Comparison of ENCODE assay signal across 20 cellular contexts in the genomic region with DNA sequence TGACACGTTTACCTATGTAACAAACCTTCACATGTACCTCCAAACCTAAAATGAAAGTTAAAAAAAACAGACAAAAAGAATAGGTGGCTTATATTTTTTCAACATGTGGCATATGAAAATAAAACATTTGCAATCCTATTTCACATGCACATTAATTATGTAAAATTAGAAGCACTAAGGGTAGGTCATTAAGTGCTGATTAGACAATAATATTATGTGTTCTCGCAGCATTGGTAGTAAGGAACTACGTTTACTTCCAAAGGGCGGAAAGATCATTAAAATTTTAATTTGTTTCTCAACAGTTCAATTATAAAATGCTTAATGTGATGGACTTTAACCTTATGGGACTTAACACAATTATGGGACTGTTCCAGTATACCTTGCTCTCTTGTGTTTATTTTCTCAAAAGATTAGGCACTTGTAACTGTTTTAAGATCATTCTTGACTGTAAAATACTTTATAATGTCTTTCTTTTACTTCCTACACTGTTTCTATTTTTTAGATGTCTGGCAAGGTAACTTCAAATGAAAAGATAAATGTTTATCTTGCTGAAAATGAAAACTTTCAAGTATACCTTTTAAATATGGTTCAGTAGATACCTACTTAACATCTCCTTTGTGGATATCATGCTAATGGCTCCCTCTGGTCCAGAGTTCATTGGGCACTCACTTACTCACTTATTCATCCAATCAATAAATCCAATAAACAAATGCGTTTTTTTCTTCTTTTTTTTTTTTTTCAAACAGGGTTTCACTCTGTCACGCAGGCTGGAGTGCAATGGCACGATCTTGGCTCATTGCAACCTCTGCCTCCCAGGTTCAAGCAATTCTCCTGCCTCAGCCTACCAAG.
DNase-seq lines count a peak whose midpoint lies in the region; ATAC-seq and TF ChIP-seq lines count a peak whose summit lies in the region.
"Had no signal": no experiment of that assay in that cellular context is flagged by ENCODE, and none has a peak within 500 bp of the region (broad histone marks: within the 10 kb centered on the region; RNA-seq: fewer than 3 reads in every experiment).

No MANE protein-coding gene starts in this region.

- H3K4ac ChIP-seq in IMR-90 (ENCODE audit: low read depth, low read length): no peak overlapping the region

- no peak overlapping the region for H2BK5ac ChIP-seq in IMR-90 (ENCODE audit: low read depth, low read length, poor library complexity, severe bottlenecking)

- POLR2A ChIA-PET in IMR-90 (lab: Charles Lee; ENCODE audit: unreplicated experiment): no interaction called here

- H4K20me1 ChIP-seq in IMR-90 (ENCODE audit: insufficient read depth, low read length): no peaks in the 10 kb centered on the region
- H4K20me1 ChIP-seq in MM.1S (ENCODE audit: insufficient read depth, low read length): no peaks in the 10 kb centered on the region

- H2AK9ac ChIP-seq in IMR-90 (replicated peaks; ENCODE audit: low read depth, low read length, poor library complexity): no peak overlapping the region

- intact Hi-C loops in IMR-90 (cut with micrococcal nuclease): no loop called here
- intact Hi-C loops in mucosa of descending colon (cut with DNase I, micrococcal nuclease): no loop called here

- no peaks in the 10 kb centered on the region for H3F3A ChIP-seq in MM.1S (ENCODE audit: insufficient read depth, low read length)

- H3K9me3 ChIP-seq in IMR-90 (ENCODE audit: control insufficient read depth, insufficient read depth, low read length) (peaks cover 6% of the 10 kb centered on the region; the same call in 1 of the 2 replicates), mucosa of descending colon (no peaks in the 10 kb centered on the region), MM.1S (replicated peaks; ENCODE audit: insufficient read depth, low read length) (no peaks in the 10 kb centered on the region)
- H3K9me3 ChIP-seq: BE2C had no signal

- no peak overlapping the region for H3K23ac ChIP-seq in IMR-90 (ENCODE audit: low read depth, low read length)

- no peak overlapping the region for H4K8ac ChIP-seq in IMR-90 (ENCODE audit: low read depth in 2 of 2, low read length in 2 of 2)

- no peak overlapping the region for H3K56ac ChIP-seq in IMR-90 (ENCODE audit: extremely low read depth, insufficient read depth, low read length)

- no peaks in the 10 kb centered on the region for H3K9me1 ChIP-seq in IMR-90 (ENCODE audit: insufficient read depth, low read length)

- H3K14ac ChIP-seq in IMR-90 (replicated peaks; ENCODE audit: low read depth, low read length): no peak overlapping the region

- H2BK20ac ChIP-seq in IMR-90 (ENCODE audit: low read depth, low read length): no peak overlapping the region

- no peak for TF ChIP-seq POLR2A in IMR-90 (IDR thresholded peaks at IDR 0.05; ENCODE audit: low read depth, low read length)

- H3K4me2 ChIP-seq in IMR-90 (ENCODE audit: low read depth, low read length): no peak overlapping the region
- H3K4me2 ChIP-seq in MM.1S (ENCODE audit: low read depth, low read length): no peak overlapping the region

- H3K27ac ChIP-seq in 22Rv1: 0 out of 2 replicates have a peak overlapping the region, but pooled peaks have one; percentile 3
- H3K27ac ChIP-seq in IMR-90 (ENCODE audit: insufficient read depth, low read length): no peak overlapping the region
- H3K27ac ChIP-seq in MM.1S (ENCODE audit: low read length): no peak overlapping the region

- no peaks in the 10 kb centered on the region for H3K79me2 ChIP-seq in MM.1S (ENCODE audit: low read length)

- dilution Hi-C loops in IMR-90 (cut with HindIII; ENCODE audit: low sequenced_read_pairs, unreplicated experiment): no loop called here

- no peak overlapping the region for H3K4me3 ChIP-seq in IMR-90 (ENCODE audit: insufficient read depth, low read depth, low read length)
- no peak overlapping the region for H3K4me3 ChIP-seq in mucosa of descending colon
- no peak overlapping the region for H3K4me3 ChIP-seq in MM.1S (ENCODE audit: low read length)
- H3K4me3 ChIP-seq: GM12878 had no signal

- H3K27me3 ChIP-seq in IMR-90 (ENCODE audit: control insufficient read depth, insufficient read depth, low read length): no peaks in the 10 kb centered on the region
- no peaks in the 10 kb centered on the region for H3K27me3 ChIP-seq in MM.1S (replicated peaks; ENCODE audit: insufficient read depth, low read length)
- H3K27me3 ChIP-seq: BE2C had no signal

- H3K4me1 ChIP-seq in IMR-90 (ENCODE audit: control insufficient read depth, insufficient read depth, low read length) (no peaks in the 10 kb centered on the region), mucosa of descending colon (ENCODE audit: low read depth) (no peaks in the 10 kb centered on the region), MM.1S (ENCODE audit: low read length) (peaks cover 14% of the 10 kb centered on the region)
- H3K4me1 ChIP-seq: BE2C had no signal

- no peak overlapping the region for H2BK15ac ChIP-seq in IMR-90 (ENCODE audit: low read depth, low read length)

- H2AFZ ChIP-seq in IMR-90 (replicated peaks; ENCODE audit: low read length, poor library complexity): no peak overlapping the region
- no peak overlapping the region for H2AFZ ChIP-seq in MM.1S (ENCODE audit: low read length)

- no TSS peak for BruUV-seq in IMR-90 (replicated peaks; lab: Mats Ljungman, UMichigan)

- TF ChIP-seq RAD21 in IMR-90 (IDR thresholded peaks at IDR 0.05; ENCODE audit: low read length): no peak

- CTCF ChIA-PET in IMR-90 (lab: Yijun Ruan, JAX): interaction anchor here (1.1 kb wide), 1 partner anchor 9 kb away, joined by 3 read pairs; no protein-coding TSS in a partner anchor

- TF ChIP-seq CTCF in 22Rv1 (IDR thresholded peaks at IDR 0.05): no peak
- no peak for TF ChIP-seq CTCF in IMR-90 (conservative IDR thresholded peaks at IDR 0.05; ENCODE audit: low read depth, low read length)
- no peak for TF ChIP-seq CTCF in mucosa of descending colon (IDR thresholded peaks at IDR 0.05)
- TF ChIP-seq CTCF in GM13977 (IDR thresholded peaks at IDR 0.05; ENCODE audit: extremely low read depth, insufficient read depth, missing control alignments): no peak
- no peak for TF ChIP-seq CTCF in MM.1S (IDR thresholded peaks at IDR 0.05; ENCODE audit: low read length)

- H3K79me1 ChIP-seq in IMR-90 (ENCODE audit: low read depth in 1 of 2, low read length in 2 of 2): no peaks in the 10 kb centered on the region

- no peak overlapping the region for H3K18ac ChIP-seq in IMR-90 (ENCODE audit: low read depth, low read length)

- H3K36me3 ChIP-seq in IMR-90 (ENCODE audit: control insufficient read depth, insufficient read depth, low read length): no peaks in the 10 kb centered on the region
- no peaks in the 10 kb centered on the region for H3K36me3 ChIP-seq in mucosa of descending colon (ENCODE audit: low read depth)
- no peaks in the 10 kb centered on the region for H3K36me3 ChIP-seq in MM.1S (replicated peaks; ENCODE audit: insufficient read depth, low read length)
- H3K36me3 ChIP-seq: BE2C had no signal

- WGBS in IMR-90 (ENCODE audit: extremely low coverage in 2 of 2, insufficient read length in 1 of 2), 2 experiments: 67% methylated on average over 1 of the region's 7 CpGs; no CpG with 5 or more reads in 1 of the 2 experiments

- DNase-seq in IMR-90 (no peak), left lobe of liver (ENCODE audit: low spot score) (no peak), mucosa of descending colon (no peak), NCI-H187 treated with DMSO at 0.1 percent for 48 hours (lab: John Stamatoyannopoulos, UW) (no peak), GM13977 (ENCODE audit: low spot score) (no peak), MM.1S (no peak), NCI-H748 treated with DMSO at 0.1 percent for 48 hours (lab: John Stamatoyannopoulos, UW) (no peak)
- DNase-seq: ACHN; BE2C; C1 segment of cervical spinal cord; CD4-positive, CD25-positive, alpha-beta regulatory T cell; CD8-positive, alpha-beta memory T cell; COR-L47; DMS 273 treated with DMSO at 0.1 percent for 48 hours; DMS53; DND-41; EL; H9 had no signal

- no peak overlapping the region for H4K5ac ChIP-seq in IMR-90 (ENCODE audit: low read depth, low read length)

- no peak overlapping the region for H3K9ac ChIP-seq in IMR-90 (ENCODE audit: low read depth, low read length)
- H3K9ac ChIP-seq in MM.1S (ENCODE audit: low read length): no peak overlapping the region

- H2AK5ac ChIP-seq in IMR-90 (ENCODE audit: low read depth, low read length): no peak overlapping the region

- no peaks in the 10 kb centered on the region for H3K9me2 ChIP-seq in MM.1S (replicated peaks; ENCODE audit: insufficient read depth, low read length)

- no peak overlapping the region for H4K91ac ChIP-seq in IMR-90 (ENCODE audit: insufficient read depth, low read depth, low read length)

- in situ Hi-C loops in IMR-90 (cut with MboI; ENCODE audit: low sequenced_read_pairs): no loop called here
- in situ Hi-C loops in GM13977 (cut with MboI; ENCODE audit: low pct_unique_long_range_greater_than_20kb, low sequenced_read_pairs, unreplicated experiment): no loop called here

- H2BK120ac ChIP-seq in IMR-90 (ENCODE audit: low read depth, low read length): no peak overlapping the region

- no peak for ATAC-seq in IMR-90 (ENCODE audit: low read depth)
- peak; percentile 46 for ATAC-seq in left lobe of liver
- ATAC-seq in mucosa of descending colon: peak; percentile 70

TF ChIP-seq in IMR-90, 13 proteins besides CTCF, POLR2A, EP300 and RAD21:
- peak; percentile 77 for TF ChIP-seq MAFK (IDR thresholded peaks at IDR 0.05; ENCODE audit: low read depth, low read length)
- TF ChIP-seq, protein P1, sequence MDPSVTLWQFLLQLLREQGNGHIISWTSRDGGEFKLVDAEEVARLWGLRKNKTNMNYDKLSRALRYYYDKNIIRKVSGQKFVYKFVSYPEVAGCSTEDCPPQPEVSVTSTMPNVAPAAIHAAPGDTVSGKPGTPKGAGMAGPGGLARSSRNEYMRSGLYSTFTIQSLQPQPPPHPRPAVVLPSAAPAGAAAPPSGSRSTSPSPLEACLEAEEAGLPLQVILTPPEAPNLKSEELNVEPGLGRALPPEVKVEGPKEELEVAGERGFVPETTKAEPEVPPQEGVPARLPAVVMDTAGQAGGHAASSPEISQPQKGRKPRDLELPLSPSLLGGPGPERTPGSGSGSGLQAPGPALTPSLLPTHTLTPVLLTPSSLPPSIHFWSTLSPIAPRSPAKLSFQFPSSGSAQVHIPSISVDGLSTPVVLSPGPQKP (IDR thresholded peaks at IDR 0.05; ENCODE audit: borderline replicate concordance, low read depth, low read length): no peak
TF ChIP-seq in IMR-90: peak in this region for 1.
